In the genomic region with DNA sequence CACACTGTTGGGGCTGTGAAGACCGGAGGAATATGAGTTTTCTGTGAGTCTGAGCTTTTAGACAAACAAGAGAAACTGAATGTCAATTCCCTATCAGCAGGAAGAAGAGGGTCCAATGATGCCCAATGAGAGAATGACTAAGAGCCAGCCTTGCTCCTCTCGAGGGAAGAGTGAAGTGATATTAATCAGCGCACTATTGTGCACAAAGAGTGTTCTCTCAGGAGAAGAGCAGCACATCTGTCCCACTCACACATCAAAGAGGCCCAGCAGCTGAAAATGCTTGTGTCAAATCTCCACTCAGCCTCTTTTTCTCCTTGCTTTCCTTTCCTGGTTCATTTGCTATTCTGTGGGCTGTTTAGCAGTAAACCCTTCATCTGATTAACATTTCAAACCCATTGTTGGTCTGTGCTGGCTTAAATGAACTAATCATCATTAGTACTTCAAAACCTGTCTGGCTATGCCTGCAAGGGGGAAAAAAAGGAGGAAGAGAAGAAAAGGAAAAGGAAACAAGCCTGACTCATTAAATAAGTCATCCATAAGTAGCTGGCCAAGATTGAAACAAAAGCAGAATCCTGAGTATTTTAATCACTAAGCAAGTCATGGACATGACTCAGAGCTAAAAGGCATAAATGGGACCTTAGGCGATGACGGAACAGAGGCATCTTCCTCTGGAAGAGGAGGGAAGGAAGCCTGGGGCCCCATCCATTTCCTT, we compare ENCODE assay signal across 1 cellular context.
TF ChIP-seq lines count a peak whose summit lies in the region.

No MANE protein-coding gene starts in this region.

TF ChIP-seq in GM23338, 12 proteins besides CTCF, POLR2A, EP300 and RAD21 (continued from another document):
- TF ChIP-seq, protein P1, sequence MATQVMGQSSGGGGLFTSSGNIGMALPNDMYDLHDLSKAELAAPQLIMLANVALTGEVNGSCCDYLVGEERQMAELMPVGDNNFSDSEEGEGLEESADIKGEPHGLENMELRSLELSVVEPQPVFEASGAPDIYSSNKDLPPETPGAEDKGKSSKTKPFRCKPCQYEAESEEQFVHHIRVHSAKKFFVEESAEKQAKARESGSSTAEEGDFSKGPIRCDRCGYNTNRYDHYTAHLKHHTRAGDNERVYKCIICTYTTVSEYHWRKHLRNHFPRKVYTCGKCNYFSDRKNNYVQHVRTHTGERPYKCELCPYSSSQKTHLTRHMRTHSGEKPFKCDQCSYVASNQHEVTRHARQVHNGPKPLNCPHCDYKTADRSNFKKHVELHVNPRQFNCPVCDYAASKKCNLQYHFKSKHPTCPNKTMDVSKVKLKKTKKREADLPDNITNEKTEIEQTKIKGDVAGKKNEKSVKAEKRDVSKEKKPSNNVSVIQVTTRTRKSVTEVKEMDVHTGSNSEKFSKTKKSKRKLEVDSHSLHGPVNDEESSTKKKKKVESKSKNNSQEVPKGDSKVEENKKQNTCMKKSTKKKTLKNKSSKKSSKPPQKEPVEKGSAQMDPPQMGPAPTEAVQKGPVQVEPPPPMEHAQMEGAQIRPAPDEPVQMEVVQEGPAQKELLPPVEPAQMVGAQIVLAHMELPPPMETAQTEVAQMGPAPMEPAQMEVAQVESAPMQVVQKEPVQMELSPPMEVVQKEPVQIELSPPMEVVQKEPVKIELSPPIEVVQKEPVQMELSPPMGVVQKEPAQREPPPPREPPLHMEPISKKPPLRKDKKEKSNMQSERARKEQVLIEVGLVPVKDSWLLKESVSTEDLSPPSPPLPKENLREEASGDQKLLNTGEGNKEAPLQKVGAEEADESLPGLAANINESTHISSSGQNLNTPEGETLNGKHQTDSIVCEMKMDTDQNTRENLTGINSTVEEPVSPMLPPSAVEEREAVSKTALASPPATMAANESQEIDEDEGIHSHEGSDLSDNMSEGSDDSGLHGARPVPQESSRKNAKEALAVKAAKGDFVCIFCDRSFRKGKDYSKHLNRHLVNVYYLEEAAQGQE (IDR thresholded peaks at IDR 0.05; ENCODE audit: unreplicated experiment): no peak
- TF ChIP-seq ZNF331 (CRISPR knock-in tag; IDR thresholded peaks at IDR 0.05; ENCODE audit: low read depth) (no peak), ZNF114 (CRISPR knock-in tag; IDR thresholded peaks at IDR 0.05) (no peak), POLR2AphosphoS5 (IDR thresholded peaks at IDR 0.05; ENCODE audit: low read depth) (no peak), NANOG (IDR thresholded peaks at IDR 0.05; ENCODE audit: borderline replicate concordance) (no peak), EZH2 (IDR thresholded peaks at IDR 0.05; ENCODE audit: low read depth, unreplicated experiment) (no peak), STAT1 (IDR thresholded peaks at IDR 0.05; ENCODE audit: unreplicated experiment) (no peak), JUNB (IDR thresholded peaks at IDR 0.05; ENCODE audit: unreplicated experiment) (no peak)
